ENCODE assay signal across 8 cellular contexts in genomic region chr20:50815162-50815989, GRCh38. TPM values are rescaled to one million over a fixed set of nuclear protein-coding genes. Genes with fewer than 3 reads are reported as not detected.
A peak's percentile ranks its signal among the peaks of the same experiment; 100 is the strongest.
DNase-seq lines count a peak whose midpoint lies in the region; ATAC-seq and TF ChIP-seq lines count a peak whose summit lies in the region.

No MANE protein-coding gene starts in this region.

- H2BK12ac ChIP-seq in neuronal stem cell (ENCODE audit: low read length): no peak overlapping the region

- peaks cover 25% of the 10 kb centered on the region for H3K4me1 Mint-ChIP-seq in T-helper 1 cell treated with Interleukin-12 subunit alpha and Interleukin-12 subunit beta and Interleukin-4 antibody, amounts not matched to agents 30 μg/mL and 1 μg/mL, for 36 hours (ENCODE audit: low read depth)
- peaks cover 69% of the 10 kb centered on the region for H3K4me1 Mint-ChIP-seq in activated CD8-positive, alpha-beta T cell treated with anti-CD3 and anti-CD28 coated beads, Interleukin-2, amount 10 ng/mL, durations not matched to agents 7 days and 5 days (ENCODE audit: low read depth)

- peaks cover 4% of the 10 kb centered on the region for H3K36me3 Mint-ChIP-seq in T-helper 1 cell treated with Interleukin-12 subunit alpha and Interleukin-12 subunit beta and Interleukin-4 antibody, amounts not matched to agents 30 μg/mL and 1 μg/mL, for 36 hours (ENCODE audit: low read depth)
- peaks cover 32% of the 10 kb centered on the region for H3K36me3 Mint-ChIP-seq in activated CD8-positive, alpha-beta T cell treated with anti-CD3 and anti-CD28 coated beads, Interleukin-2, amount 10 ng/mL, durations not matched to agents 7 days and 5 days (ENCODE audit: low read depth)

- H3K4me2 ChIP-seq in neuronal stem cell (ENCODE audit: insufficient read depth, low read length, poor library complexity, severe bottlenecking) (no peak overlapping the region), smooth muscle cell (no peak overlapping the region)

- POLR2A ChIA-PET in activated CD8-positive, alpha-beta T cell treated with anti-CD3 and anti-CD28 coated beads, Interleukin-2, amount 10 ng/mL, durations not matched to agents 7 days and 5 days (lab: Charles Lee): interaction anchor here (1.1 to 1.7 kb wide), 3 partner anchors 11 to 143 kb away, joined by 4 to 6 read pairs (median 6); partner anchors contain the start of genes ADNP, DPM1 and MOCS3

- no peak overlapping the region for H2AK5ac ChIP-seq in neuronal stem cell (ENCODE audit: low read depth, low read length)

- H3K14ac ChIP-seq in neuronal stem cell (ENCODE audit: low read length): no peak overlapping the region

- H4K8ac ChIP-seq in neuronal stem cell (ENCODE audit: low read depth, low read length): no peak overlapping the region

- H3K9ac ChIP-seq in neuronal stem cell (ENCODE audit: low read depth, low read length, poor library complexity) (peak overlapping the region; percentile 18), smooth muscle cell (ENCODE audit: low read depth) (no peak overlapping the region)

- H3K27me3 ChIP-seq in neuronal stem cell (ENCODE audit: control insufficient read depth in 3 of 3, insufficient read depth in 3 of 3, low read depth in 1 of 3, low read length in 3 of 3) (no peaks in the 10 kb centered on the region), smooth muscle cell (ENCODE audit: low read depth) (no peaks in the 10 kb centered on the region)

- H2AFZ ChIP-seq in neuronal stem cell (ENCODE audit: low read length) (no peak overlapping the region), smooth muscle cell (ENCODE audit: low read depth) (no peak overlapping the region)

- H2BK120ac ChIP-seq in neuronal stem cell (ENCODE audit: low read depth, low read length): no peak overlapping the region

- H3K79me2 ChIP-seq in smooth muscle cell (ENCODE audit: low read depth): no peaks in the 10 kb centered on the region

- peak; percentile 36 for ATAC-seq in HG03103 (IDR thresholded peaks at IDR 0.05; ENCODE audit: low read depth, unreplicated experiment)
- peak; percentile 29 for ATAC-seq in activated CD8-positive, alpha-beta T cell treated with anti-CD3 and anti-CD28 coated beads, Interleukin-2, amount 10 ng/mL, durations not matched to agents 7 days and 5 days

- H3K36me3 ChIP-seq in neuronal stem cell (replicated peaks in 1 of 2; ENCODE audit: control insufficient read depth in 2 of 2, insufficient read depth in 2 of 2, low read length in 2 of 2): no peaks in the 10 kb centered on the region
- no peaks in the 10 kb centered on the region for H3K36me3 ChIP-seq in smooth muscle cell (ENCODE audit: low read depth)

- H4K91ac ChIP-seq in neuronal stem cell (ENCODE audit: low read depth, low read length, poor library complexity): no peak overlapping the region

- no peaks in the 10 kb centered on the region for H4K20me1 ChIP-seq in smooth muscle cell (ENCODE audit: low read depth)

- no peak for TF ChIP-seq CTCF in smooth muscle cell (IDR thresholded peaks at IDR 0.05; ENCODE audit: borderline replicate concordance, insufficient read depth, poor library complexity, severe bottlenecking)

- DNase-seq in T-helper 1 cell (no peak), neuronal stem cell (ENCODE audit: low spot score) (no peak), T-helper 9 cell (no peak), smooth muscle cell (lab: John Stamatoyannopoulos, UW; ENCODE audit: unreplicated experiment) (no peak), NCI-H128 (lab: John Stamatoyannopoulos, UW; ENCODE audit: unreplicated experiment) (no peak)
- DNase-seq in activated CD8-positive, alpha-beta T cell treated with anti-CD3 and anti-CD28 coated beads, Interleukin-2, amount 10 ng/mL, durations not matched to agents 7 days and 5 days: no peak

- H3F3A ChIP-seq in smooth muscle cell (ENCODE audit: low read depth): no peaks in the 10 kb centered on the region

- H3K4ac ChIP-seq in neuronal stem cell (ENCODE audit: low read length): no peak overlapping the region

- no peak overlapping the region for H3K4me3 ChIP-seq in neuronal stem cell (ENCODE audit: low read length in 2 of 2)
- H3K4me3 ChIP-seq in smooth muscle cell: no peak overlapping the region

- H2BK15ac ChIP-seq in neuronal stem cell (ENCODE audit: low read length): no peak overlapping the region

- H3K27me3 Mint-ChIP-seq in T-helper 1 cell treated with Interleukin-12 subunit alpha and Interleukin-12 subunit beta and Interleukin-4 antibody, amounts not matched to agents 30 μg/mL and 1 μg/mL, for 36 hours (ENCODE audit: low read depth): no peaks in the 10 kb centered on the region
- H3K27me3 Mint-ChIP-seq in activated CD8-positive, alpha-beta T cell treated with anti-CD3 and anti-CD28 coated beads, Interleukin-2, amount 10 ng/mL, durations not matched to agents 7 days and 5 days (ENCODE audit: low read depth): no peaks in the 10 kb centered on the region

- H3K4me1 ChIP-seq in neuronal stem cell (ENCODE audit: control insufficient read depth in 2 of 2, insufficient read depth in 1 of 2, low read depth in 1 of 2, low read length in 2 of 2): peaks cover 3 to 7% of the 10 kb centered on the region in 2 donors
- H3K4me1 ChIP-seq in smooth muscle cell (ENCODE audit: low read depth): peaks cover 4% of the 10 kb centered on the region

- peaks cover 2% of the 10 kb centered on the region for H3K79me1 ChIP-seq in neuronal stem cell (ENCODE audit: low read depth, low read length)

- peak overlapping the region; percentile 58 for H3K27ac Mint-ChIP-seq in T-helper 1 cell treated with Interleukin-12 subunit alpha and Interleukin-12 subunit beta and Interleukin-4 antibody, amounts not matched to agents 30 μg/mL and 1 μg/mL, for 36 hours
- peak overlapping the region; percentile 91 for H3K27ac Mint-ChIP-seq in activated CD8-positive, alpha-beta T cell treated with anti-CD3 and anti-CD28 coated beads, Interleukin-2, amount 10 ng/mL, durations not matched to agents 7 days and 5 days

- CTCF ChIA-PET in activated CD8-positive, alpha-beta T cell treated with anti-CD3 and anti-CD28 coated beads, Interleukin-2, amount 10 ng/mL, durations not matched to agents 7 days and 5 days (lab: Charles Lee): interaction anchor here (1.3 to 7.0 kb wide), 4 partner anchors 10 to 113 kb away, joined by 3 to 90 read pairs (median 24); partner anchors contain the start of genes ADNP and BCAS4

- peaks cover 0 to 2% of the 10 kb centered on the region in 2 donors for H3K9me3 ChIP-seq in neuronal stem cell (replicated peaks in 1 of 2; ENCODE audit: control insufficient read depth in 2 of 2, insufficient read depth in 1 of 2, low read depth in 1 of 2, low read length in 2 of 2)
- no peaks in the 10 kb centered on the region for H3K9me3 ChIP-seq in smooth muscle cell (replicated peaks; ENCODE audit: low read depth)

- no CpG with 5 or more reads among the region's 15 CpGs for WGBS in neuronal stem cell (ENCODE audit: extremely low coverage in 2 of 2, insufficient read length in 2 of 2, insufficient replicate concordance in 1 of 2), 2 donors
- 81% methylated on average over 15 of the region's 15 CpGs for WGBS in smooth muscle cell (ENCODE audit: low lambda C conversion rate)

- peaks cover 4% of the 10 kb centered on the region for H3K9me3 Mint-ChIP-seq in T-helper 1 cell treated with Interleukin-12 subunit alpha and Interleukin-12 subunit beta and Interleukin-4 antibody, amounts not matched to agents 30 μg/mL and 1 μg/mL, for 36 hours
- H3K9me3 Mint-ChIP-seq in activated CD8-positive, alpha-beta T cell treated with anti-CD3 and anti-CD28 coated beads, Interleukin-2, amount 10 ng/mL, durations not matched to agents 7 days and 5 days (ENCODE audit: insufficient read depth): no peaks in the 10 kb centered on the region

- peak overlapping the region; percentile 22 for H3K18ac ChIP-seq in neuronal stem cell (ENCODE audit: low read length)

- H2BK5ac ChIP-seq in neuronal stem cell (ENCODE audit: low read length): no peak overlapping the region

- peak overlapping the region; percentile 89 for H3K23ac ChIP-seq in neuronal stem cell (ENCODE audit: low read depth, low read length, poor library complexity)

- H3K27ac ChIP-seq in neuronal stem cell (replicated peaks; ENCODE audit: low read length): no peak overlapping the region
- H3K27ac ChIP-seq in smooth muscle cell (ENCODE audit: low read depth): no peak overlapping the region

- H3K4me3 Mint-ChIP-seq in T-helper 1 cell treated with Interleukin-12 subunit alpha and Interleukin-12 subunit beta and Interleukin-4 antibody, amounts not matched to agents 30 μg/mL and 1 μg/mL, for 36 hours: peak overlapping the region; percentile 64
- H3K4me3 Mint-ChIP-seq in activated CD8-positive, alpha-beta T cell treated with anti-CD3 and anti-CD28 coated beads, Interleukin-2, amount 10 ng/mL, durations not matched to agents 7 days and 5 days: peak overlapping the region; percentile 58

RNA-seq across cellular contexts. Expression of gene BCAS4, which starts 20.5 kb away (rescaled TPM):
- total RNA-seq in activated CD8-positive, alpha-beta T cell treated with anti-CD3 and anti-CD28 coated beads, Interleukin-2, amount 10 ng/mL, durations not matched to agents 7 days and 5 days: 10 to 100 TPM; 29.3 to 32.6 TPM
- 17.8 TPM for polyA plus RNA-seq in neuronal stem cell (2013, experiment 1 of 2)
- polyA plus RNA-seq in neuronal stem cell (2013, experiment 2 of 2): 14.9 TPM
- 1.1 and 5.3 TPM in 2 replicates for total RNA-seq in smooth muscle cell
- polyA plus RNA-seq in smooth muscle cell: 13.1 and 14.1 TPM in 2 replicates
